8 cellular contexts compared by ENCODE assay signal in genomic region chr11:11842426-11843008, GRCh38. TPM values are rescaled to one million over a fixed set of nuclear protein-coding genes. Genes with fewer than 3 reads are reported as not detected.
DNase-seq lines count a peak whose midpoint lies in the region; TF ChIP-seq lines count a peak whose summit lies in the region.

No MANE protein-coding gene starts in this region.

- peak overlapping the region; percentile 64 for H3K18ac ChIP-seq in H9 (ENCODE audit: insufficient read length, low read depth, low read length)

- H2BK15ac ChIP-seq in H9 (ENCODE audit: low read depth, low read length) = no peak overlapping the region

- H2AFZ ChIP-seq in H9 (ENCODE audit: low read length) (no peak overlapping the region), Loucy (ENCODE audit: low read length) (peak overlapping the region; percentile 100)

- intact Hi-C loops in MCF 10A (cut with micrococcal nuclease) = loop anchor here (5.0 kb wide), 1 partner anchor 200 kb away; no protein-coding TSS in a partner anchor

- H3K4me3 Mint-ChIP-seq in H9 (no peak overlapping the region), MCF 10A (ENCODE audit: unreplicated experiment) (no peak overlapping the region)

- no CpG with 5 or more reads among the region's 17 CpGs for WGBS in H9 (ENCODE audit: extremely low coverage, insufficient read length, low lambda C conversion rate)

- DNase-seq in GM10248 (ENCODE audit: extremely low spot score) (peak; percentile 59), H9 (no peak), T follicular helper cell (ENCODE audit: low read depth) (peak; percentile 49), MCF 10A (ENCODE audit: unreplicated experiment) (peak; percentile 86), iris pigment epithelial cell (ENCODE audit: low read depth) (peak; percentile 88), SHP77 treated with DMSO at 0.1 percent for 48 hours (lab: John Stamatoyannopoulos, UW) (no peak)
- DNase-seq in stimulated activated CD4-positive, alpha-beta T cell treated with anti-CD3 and anti-CD28 coated beads, Interleukin-1b, Interleukin-23, amount 100 ng/mL, for 24 hours (ENCODE audit: low read depth in 4 of 4, low spot score in 1 of 4) = peak; percentile 23 to 37 (median 31)

- CTCF ChIA-PET in GM10248 (lab: Yijun Ruan, JAX) (interaction anchor here (1.0 to 2.7 kb wide), 8 partner anchors 17 to 105 kb away, joined by 3 to 14 read pairs (median 4); no protein-coding TSS in a partner anchor), MCF 10A (lab: Yijun Ruan, JAX) (interaction anchor here (0.5 to 3.2 kb wide), 10 partner anchors 11 to 975 kb away, joined by 3 to 11 read pairs (median 3); no protein-coding TSS in a partner anchor)

- peak overlapping the region; percentile 74; the same call in 1 of the 2 replicates for H3K14ac ChIP-seq in H9 (ENCODE audit: insufficient read depth, low read length)

- H4K91ac ChIP-seq in H9 (ENCODE audit: insufficient read length, low read depth, low read length) = no peak overlapping the region

- H3K9me3 Mint-ChIP-seq in H9 (no peaks in the 10 kb centered on the region), MCF 10A (ENCODE audit: unreplicated experiment) (no peaks in the 10 kb centered on the region)

- H2BK20ac ChIP-seq in H9 (ENCODE audit: low read depth, low read length, poor library complexity, severe bottlenecking) = no peak overlapping the region

- H3K4me3 ChIP-seq in Loucy (ENCODE audit: low read length, poor library complexity, severe bottlenecking) = peak overlapping the region; percentile 85

- H3K9me2 ChIP-seq in Loucy (replicated peaks; ENCODE audit: low read depth, low read length) = no peaks in the 10 kb centered on the region

- H3K36me3 Mint-ChIP-seq in H9 (ENCODE audit: insufficient read depth in 1 of 3, low read depth in 3 of 3) = no peaks in the 10 kb centered on the region
- H3K36me3 Mint-ChIP-seq in MCF 10A (ENCODE audit: insufficient read depth, unreplicated experiment) = no peaks in the 10 kb centered on the region

- no peak overlapping the region for H3K4ac ChIP-seq in H9 (ENCODE audit: low read depth, low read length)

- H3K4me1 ChIP-seq in H9 (ENCODE audit: insufficient read depth, low read length) = peaks cover 5% of the 10 kb centered on the region; the same call in 1 of the 2 replicates
- peaks cover 48% of the 10 kb centered on the region for H3K4me1 ChIP-seq in Loucy (ENCODE audit: insufficient read depth, low read length, poor library complexity, severe bottlenecking)

- no peaks in the 10 kb centered on the region for H3K27me3 Mint-ChIP-seq in H9 (ENCODE audit: low read depth)
- no peaks in the 10 kb centered on the region for H3K27me3 Mint-ChIP-seq in MCF 10A (ENCODE audit: insufficient read depth, unreplicated experiment)

- no peak overlapping the region for H3K23ac ChIP-seq in H9 (ENCODE audit: insufficient read length, low read depth, low read length)

- no peak overlapping the region for H2BK12ac ChIP-seq in H9 (ENCODE audit: insufficient read length, low read depth, low read length)

- POLR2A ChIA-PET in GM10248 (lab: Yijun Ruan, JAX) (no interaction called here), MCF 10A (lab: Yijun Ruan, JAX) (interaction anchor here (0.6 to 4.6 kb wide), 32 partner anchors 9 to 1033 kb away, joined by 3 to 54 read pairs (median 6); partner anchors contain the start of genes EIF4G2, GALNT18 and ZBED5)

- H3K9ac ChIP-seq in H9 (ENCODE audit: extremely low read depth, insufficient read length, low read length) (peak overlapping the region; percentile 78), Loucy (ENCODE audit: low read depth, low read length, poor library complexity, severe bottlenecking) (peak overlapping the region; percentile 95)

- H3K36me3 ChIP-seq in Loucy (ENCODE audit: insufficient read depth, low read length) = no peaks in the 10 kb centered on the region

- no peak overlapping the region for H2BK5ac ChIP-seq in H9 (ENCODE audit: insufficient read length, low read length)

- peaks cover 11% of the 10 kb centered on the region for H3K23me2 ChIP-seq in H9 (ENCODE audit: insufficient read length, low read depth, low read length, poor library complexity, severe bottlenecking)

- no peak overlapping the region for H4K8ac ChIP-seq in H9 (replicated peaks; ENCODE audit: insufficient read length, low read depth, low read length)

- no peaks in the 10 kb centered on the region for H3K79me1 ChIP-seq in H9 (ENCODE audit: insufficient read depth, low read depth, low read length, poor library complexity, severe bottlenecking)

- TSS peak; percentile 30 for BruUV-seq in MCF 10A (replicated peaks; lab: Mats Ljungman, UMichigan)

- no peak overlapping the region for H3K56ac ChIP-seq in H9 (ENCODE audit: insufficient read length, low read depth, low read length)

- H4K20me1 ChIP-seq in H9 (ENCODE audit: control insufficient read depth, insufficient read depth, insufficient read length) = no peaks in the 10 kb centered on the region
- peaks cover 47% of the 10 kb centered on the region for H4K20me1 ChIP-seq in Loucy (ENCODE audit: insufficient read depth, low read length, poor library complexity, severe bottlenecking)

- H3F3A ChIP-seq in Loucy (ENCODE audit: low read depth) = no peaks in the 10 kb centered on the region; the same call in 1 of the 2 replicates

- no peak overlapping the region for H3K27ac ChIP-seq in H9 (ENCODE audit: insufficient read length, low read depth, low read length)

- H2AK5ac ChIP-seq in H9 (ENCODE audit: insufficient read length, low read length) = no peak overlapping the region

- peak overlapping the region; percentile 76 for H3K4me2 ChIP-seq in H9 (ENCODE audit: insufficient read depth, insufficient read length, low read length)
- peak overlapping the region; percentile 98 for H3K4me2 ChIP-seq in Loucy (ENCODE audit: low read depth, low read length, poor library complexity, severe bottlenecking)

- no peak overlapping the region for H4K5ac ChIP-seq in H9 (ENCODE audit: insufficient read length, low read depth, low read length)

- no peak overlapping the region for H2BK120ac ChIP-seq in H9 (ENCODE audit: low read depth, low read length, poor library complexity, severe bottlenecking)

- H3K27ac Mint-ChIP-seq in H9 (no peak overlapping the region), MCF 10A (ENCODE audit: low read depth, unreplicated experiment) (no peak overlapping the region)

- no peaks in the 10 kb centered on the region for H3K27me3 ChIP-seq in H9 (ENCODE audit: insufficient read depth, low read length)
- H3K27me3 ChIP-seq in Loucy (ENCODE audit: insufficient read depth, low read length, poor library complexity, severe bottlenecking) = no peaks in the 10 kb centered on the region

- H3K9me3 ChIP-seq in H9 (ENCODE audit: control insufficient read depth, low read depth, low read length) (no peaks in the 10 kb centered on the region), Loucy (ENCODE audit: insufficient read depth, low read depth, low read length) (no peaks in the 10 kb centered on the region)

- H3K79me2 ChIP-seq in H9 (ENCODE audit: insufficient read depth, low read length) (peaks cover 11% of the 10 kb centered on the region; the same call in 1 of the 2 replicates), Loucy (ENCODE audit: insufficient read depth, low read length) (peaks cover 57% of the 10 kb centered on the region)

- H3T11ph ChIP-seq in H9 (ENCODE audit: low read length) = no peak overlapping the region

- peaks cover 19% of the 10 kb centered on the region in 2 experiments; a peak in 3 of 4 replicates for H3K4me1 Mint-ChIP-seq in H9
- peaks cover 5% of the 10 kb centered on the region for H3K4me1 Mint-ChIP-seq in MCF 10A (ENCODE audit: insufficient read depth, unreplicated experiment)

- TF ChIP-seq CTCF in GM10248 (IDR thresholded peaks at IDR 0.05; ENCODE audit: control extremely low read depth, extremely low read depth, low read depth, missing control alignments) = no peak
- TF ChIP-seq CTCF in H9 (conservative IDR thresholded peaks at IDR 0.05) = no peak
- TF ChIP-seq CTCF in Loucy (conservative IDR thresholded peaks at IDR 0.05; ENCODE audit: low read length) = no peak
- no peak for TF ChIP-seq CTCF in MCF 10A (IDR thresholded peaks at IDR 0.05; ENCODE audit: unreplicated experiment)

RNA-seq across cellular contexts. Expression of gene USP47, which starts 0.7 kb away (rescaled TPM):
- total RNA-seq in H9 (2021) = 24.3 and 26.7 TPM in 2 replicates
- total RNA-seq in MCF 10A (2022) = 41.6 and 46.1 TPM in 2 replicates

Comparison
In these comparisons a context has a peak if more than half of its experiments do, and no peak if none do; other contexts are left out.
1. DNase-seq: peak in GM10248 (single experiment), T follicular helper cell (single experiment), MCF 10A (single experiment), iris pigment epithelial cell (single experiment) and stimulated activated CD4-positive, alpha-beta T cell treated with anti-CD3 and anti-CD28 coated beads, Interleukin-1b, Interleukin-23, amount 100 ng/mL, for 24 hours (4 of 4); none in H9 (single experiment) and SHP77 treated with DMSO at 0.1 percent for 48 hours (single experiment).